Comparison of ENCODE assay signal across 33 cellular contexts in the genomic region with DNA sequence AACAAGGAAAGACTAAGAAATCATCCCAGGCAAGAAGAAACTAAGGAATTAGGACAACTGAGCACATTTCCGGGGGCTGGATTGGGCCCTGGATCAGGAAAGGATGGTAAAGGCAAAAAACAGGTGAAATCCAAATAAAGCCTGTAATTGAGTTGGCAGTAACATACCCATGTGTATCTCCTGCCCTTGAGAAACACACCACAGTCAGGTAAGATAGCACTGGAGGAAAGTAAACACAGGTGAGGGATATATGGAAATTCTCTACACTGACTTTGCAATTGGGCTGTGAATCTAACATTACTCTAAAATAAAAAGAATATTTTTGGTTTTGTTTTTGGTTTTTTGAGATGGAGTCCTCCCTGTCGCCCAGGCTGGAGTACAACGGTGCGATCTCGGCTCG.
"Had no signal": no experiment of that assay in that cellular context is flagged by ENCODE, and none has a peak within 500 bp of the region (broad histone marks: within the 10 kb centered on the region; RNA-seq: fewer than 3 reads in every experiment).

No MANE protein-coding gene starts in this region.

- H3K36me3 ChIP-seq: adrenal gland, ascending aorta, brain microvascular endothelial cell, breast epithelium, cardiac muscle cell had no signal

- H3K27me3 ChIP-seq: ascending aorta, brain microvascular endothelial cell, cardiac muscle cell had no signal

- ATAC-seq: activated naive CD4-positive, alpha-beta T cell treated with anti-CD3 and anti-CD28 coated beads, Interleukin-2, amount 50 U/mL, for 72 hours; activated naive CD8-positive, alpha-beta T cell treated with anti-CD3 and anti-CD28 coated beads, Interleukin-2, amount 50 U/mL, for 24 hours; activated T-cell treated with anti-CD3 and anti-CD28 coated beads, Interleukin-2, amount 50 U/mL, for 4 hours; activated T-cell treated with anti-CD3 and anti-CD28 coated beads, Interleukin-2, amount 50 U/mL, for 72 hours; activated T-helper 17 cell treated with anti-CD3 and anti-CD28 coated beads, Interleukin-2, amount 50 U/mL, for 72 hours had no signal

- H3K4me3 ChIP-seq: adrenal gland, ascending aorta, breast epithelium, cardiac muscle cell had no signal

- H3K4me1 ChIP-seq: adrenal gland, ascending aorta, breast epithelium had no signal

- H3K27ac ChIP-seq: adrenal gland, ascending aorta, brain microvascular endothelial cell, breast epithelium, cardiac muscle cell had no signal

- H3K9me3 ChIP-seq: adrenal gland, ascending aorta, breast epithelium had no signal

- FAIRE-seq: astrocyte, bronchial epithelial cell had no signal

- DNase-seq: activated effector memory CD4-positive, alpha-beta T cell treated with anti-CD3 and anti-CD28 coated beads, Interleukin-2, amount 50 U/mL, for 16 hours; activated effector memory CD4-positive, alpha-beta T cell treated with Interleukin-2 at 50 U/mL for 16 hours; activated gamma-delta T cell; activated gamma-delta T cell treated with Interleukin-2 at 50 U/mL for 16 hours; activated naive CD4-positive, alpha-beta T cell; activated naive CD4-positive, alpha-beta T cell treated with anti-CD3 and anti-CD28 coated beads for 36 hours; activated naive CD4-positive, alpha-beta T cell treated with anti-CD3 and anti-CD28 coated beads, Interleukin-2, amount 10 ng/mL, durations not matched to agents 7 days and 5 days; activated naive CD4-positive, alpha-beta T cell treated with anti-CD3 and anti-CD28 coated beads, Interleukin-2, amount 50 U/mL, for 16 hours; activated naive CD4-positive, alpha-beta T cell treated with Interleukin-2 at 50 U/mL for 16 hours; activated naive CD8-positive, alpha-beta T cell treated with anti-CD3 and anti-CD28 coated beads for 36 hours; activated naive CD8-positive, alpha-beta T cell treated with anti-CD3 and anti-CD28 coated beads, Interleukin-2, amount 10 ng/mL, durations not matched to agents 7 days and 5 days; activated naive CD8-positive, alpha-beta T cell treated with anti-CD3 and anti-CD28 coated beads, Interleukin-2, amount 50 U/mL, for 24 hours; activated T-cell treated with anti-CD3 and anti-CD28 coated beads, Interleukin-2, amount 50 U/mL, for 1 hour; activated T-cell treated with anti-CD3 and anti-CD28 coated beads, Interleukin-2, amount 50 U/mL, for 24 hours; activated T-cell treated with anti-CD3 and anti-CD28 coated beads, Interleukin-2, amount 50 U/mL, for 4 hours; activated T-cell treated with anti-CD3 and anti-CD28 coated beads, Interleukin-2, amount 50 U/mL, for 48 hours; activated T-cell treated with anti-CD3 and anti-CD28 coated beads, Interleukin-2, amount 50 U/mL, for 72 hours; adrenal gland; amniotic stem cell; amygdala; anterior cingulate cortex; aorta; brain microvascular endothelial cell; caudate nucleus; central memory CD4-positive, alpha-beta T cell; cerebellar nuclear complex had no signal
